In the genomic region with DNA sequence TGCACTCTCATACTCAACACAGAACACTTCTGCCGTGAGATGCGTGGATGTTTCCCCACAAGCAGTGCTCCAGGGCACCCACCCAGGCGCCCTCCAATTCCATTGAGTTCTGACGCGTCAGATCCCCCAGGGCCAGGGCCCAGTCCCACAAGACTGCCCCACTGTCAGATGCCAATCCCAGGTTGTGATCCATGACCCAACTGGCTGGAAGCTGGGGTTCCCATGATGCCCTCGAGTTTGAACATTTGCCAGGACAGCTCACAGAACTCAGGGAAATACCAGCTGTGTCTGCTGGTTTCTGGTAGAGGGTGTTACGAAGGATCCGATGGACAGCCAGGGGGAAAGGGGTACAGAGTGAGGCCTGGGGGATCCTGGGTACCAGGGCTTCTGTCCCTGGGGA, we compare ENCODE assay signal across 2 cellular contexts.
TF ChIP-seq lines count a peak whose summit lies in the region.

No MANE protein-coding gene starts in this region.

TF ChIP-seq in SK-N-SH, 30 proteins besides CTCF, POLR2A, EP300 and RAD21 (continued from another document):
- TF ChIP-seq, protein P1, sequence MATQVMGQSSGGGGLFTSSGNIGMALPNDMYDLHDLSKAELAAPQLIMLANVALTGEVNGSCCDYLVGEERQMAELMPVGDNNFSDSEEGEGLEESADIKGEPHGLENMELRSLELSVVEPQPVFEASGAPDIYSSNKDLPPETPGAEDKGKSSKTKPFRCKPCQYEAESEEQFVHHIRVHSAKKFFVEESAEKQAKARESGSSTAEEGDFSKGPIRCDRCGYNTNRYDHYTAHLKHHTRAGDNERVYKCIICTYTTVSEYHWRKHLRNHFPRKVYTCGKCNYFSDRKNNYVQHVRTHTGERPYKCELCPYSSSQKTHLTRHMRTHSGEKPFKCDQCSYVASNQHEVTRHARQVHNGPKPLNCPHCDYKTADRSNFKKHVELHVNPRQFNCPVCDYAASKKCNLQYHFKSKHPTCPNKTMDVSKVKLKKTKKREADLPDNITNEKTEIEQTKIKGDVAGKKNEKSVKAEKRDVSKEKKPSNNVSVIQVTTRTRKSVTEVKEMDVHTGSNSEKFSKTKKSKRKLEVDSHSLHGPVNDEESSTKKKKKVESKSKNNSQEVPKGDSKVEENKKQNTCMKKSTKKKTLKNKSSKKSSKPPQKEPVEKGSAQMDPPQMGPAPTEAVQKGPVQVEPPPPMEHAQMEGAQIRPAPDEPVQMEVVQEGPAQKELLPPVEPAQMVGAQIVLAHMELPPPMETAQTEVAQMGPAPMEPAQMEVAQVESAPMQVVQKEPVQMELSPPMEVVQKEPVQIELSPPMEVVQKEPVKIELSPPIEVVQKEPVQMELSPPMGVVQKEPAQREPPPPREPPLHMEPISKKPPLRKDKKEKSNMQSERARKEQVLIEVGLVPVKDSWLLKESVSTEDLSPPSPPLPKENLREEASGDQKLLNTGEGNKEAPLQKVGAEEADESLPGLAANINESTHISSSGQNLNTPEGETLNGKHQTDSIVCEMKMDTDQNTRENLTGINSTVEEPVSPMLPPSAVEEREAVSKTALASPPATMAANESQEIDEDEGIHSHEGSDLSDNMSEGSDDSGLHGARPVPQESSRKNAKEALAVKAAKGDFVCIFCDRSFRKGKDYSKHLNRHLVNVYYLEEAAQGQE (IDR thresholded peaks at IDR 0.05; ENCODE audit: low read depth, low read length) = no peak
- TF ChIP-seq, protein P2, sequence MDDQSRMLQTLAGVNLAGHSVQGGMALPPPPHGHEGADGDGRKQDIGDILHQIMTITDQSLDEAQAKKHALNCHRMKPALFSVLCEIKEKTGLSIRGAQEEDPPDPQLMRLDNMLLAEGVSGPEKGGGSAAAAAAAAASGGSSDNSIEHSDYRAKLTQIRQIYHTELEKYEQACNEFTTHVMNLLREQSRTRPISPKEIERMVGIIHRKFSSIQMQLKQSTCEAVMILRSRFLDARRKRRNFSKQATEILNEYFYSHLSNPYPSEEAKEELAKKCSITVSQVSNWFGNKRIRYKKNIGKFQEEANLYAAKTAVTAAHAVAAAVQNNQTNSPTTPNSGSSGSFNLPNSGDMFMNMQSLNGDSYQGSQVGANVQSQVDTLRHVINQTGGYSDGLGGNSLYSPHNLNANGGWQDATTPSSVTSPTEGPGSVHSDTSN (IDR thresholded peaks at IDR 0.05) = no peak
- TF ChIP-seq RXRA (IDR thresholded peaks at IDR 0.05; ENCODE audit: borderline replicate concordance, low read depth) = no peak
- no peak for TF ChIP-seq POLR2AphosphoS5 (IDR thresholded peaks at IDR 0.05; ENCODE audit: low read depth, low read length)
- TF ChIP-seq TEAD4 (IDR thresholded peaks at IDR 0.05; ENCODE audit: borderline replicate concordance, insufficient read depth) = no peak
- TF ChIP-seq, protein P3, sequence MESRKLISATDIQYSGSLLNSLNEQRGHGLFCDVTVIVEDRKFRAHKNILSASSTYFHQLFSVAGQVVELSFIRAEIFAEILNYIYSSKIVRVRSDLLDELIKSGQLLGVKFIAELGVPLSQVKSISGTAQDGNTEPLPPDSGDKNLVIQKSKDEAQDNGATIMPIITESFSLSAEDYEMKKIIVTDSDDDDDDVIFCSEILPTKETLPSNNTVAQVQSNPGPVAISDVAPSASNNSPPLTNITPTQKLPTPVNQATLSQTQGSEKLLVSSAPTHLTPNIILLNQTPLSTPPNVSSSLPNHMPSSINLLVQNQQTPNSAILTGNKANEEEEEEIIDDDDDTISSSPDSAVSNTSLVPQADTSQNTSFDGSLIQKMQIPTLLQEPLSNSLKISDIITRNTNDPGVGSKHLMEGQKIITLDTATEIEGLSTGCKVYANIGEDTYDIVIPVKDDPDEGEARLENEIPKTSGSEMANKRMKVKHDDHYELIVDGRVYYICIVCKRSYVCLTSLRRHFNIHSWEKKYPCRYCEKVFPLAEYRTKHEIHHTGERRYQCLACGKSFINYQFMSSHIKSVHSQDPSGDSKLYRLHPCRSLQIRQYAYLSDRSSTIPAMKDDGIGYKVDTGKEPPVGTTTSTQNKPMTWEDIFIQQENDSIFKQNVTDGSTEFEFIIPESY (IDR thresholded peaks at IDR 0.05; ENCODE audit: borderline replicate concordance, low read depth) = no peak
- no peak for TF ChIP-seq SMC3 (IDR thresholded peaks at IDR 0.05; ENCODE audit: low read depth, low read length)
- no peak for TF ChIP-seq TCF12 (IDR thresholded peaks at IDR 0.05)
TF ChIP-seq in SK-N-SH: peak in this region for 0.

TF ChIP-seq in SK-N-SH treated with all-trans-retinoic acid at 6 μM for 48 hours, 23 proteins besides CTCF, POLR2A, EP300 and RAD21:
- TF ChIP-seq, protein P4, sequence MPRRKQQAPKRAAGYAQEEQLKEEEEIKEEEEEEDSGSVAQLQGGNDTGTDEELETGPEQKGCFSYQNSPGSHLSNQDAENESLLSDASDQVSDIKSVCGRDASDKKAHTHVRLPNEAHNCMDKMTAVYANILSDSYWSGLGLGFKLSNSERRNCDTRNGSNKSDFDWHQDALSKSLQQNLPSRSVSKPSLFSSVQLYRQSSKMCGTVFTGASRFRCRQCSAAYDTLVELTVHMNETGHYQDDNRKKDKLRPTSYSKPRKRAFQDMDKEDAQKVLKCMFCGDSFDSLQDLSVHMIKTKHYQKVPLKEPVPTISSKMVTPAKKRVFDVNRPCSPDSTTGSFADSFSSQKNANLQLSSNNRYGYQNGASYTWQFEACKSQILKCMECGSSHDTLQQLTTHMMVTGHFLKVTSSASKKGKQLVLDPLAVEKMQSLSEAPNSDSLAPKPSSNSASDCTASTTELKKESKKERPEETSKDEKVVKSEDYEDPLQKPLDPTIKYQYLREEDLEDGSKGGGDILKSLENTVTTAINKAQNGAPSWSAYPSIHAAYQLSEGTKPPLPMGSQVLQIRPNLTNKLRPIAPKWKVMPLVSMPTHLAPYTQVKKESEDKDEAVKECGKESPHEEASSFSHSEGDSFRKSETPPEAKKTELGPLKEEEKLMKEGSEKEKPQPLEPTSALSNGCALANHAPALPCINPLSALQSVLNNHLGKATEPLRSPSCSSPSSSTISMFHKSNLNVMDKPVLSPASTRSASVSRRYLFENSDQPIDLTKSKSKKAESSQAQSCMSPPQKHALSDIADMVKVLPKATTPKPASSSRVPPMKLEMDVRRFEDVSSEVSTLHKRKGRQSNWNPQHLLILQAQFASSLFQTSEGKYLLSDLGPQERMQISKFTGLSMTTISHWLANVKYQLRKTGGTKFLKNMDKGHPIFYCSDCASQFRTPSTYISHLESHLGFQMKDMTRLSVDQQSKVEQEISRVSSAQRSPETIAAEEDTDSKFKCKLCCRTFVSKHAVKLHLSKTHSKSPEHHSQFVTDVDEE (CRISPR knock-in tag; IDR thresholded peaks at IDR 0.05) = no peak
- no peak for TF ChIP-seq CSDC2 (CRISPR knock-in tag; IDR thresholded peaks at IDR 0.05)
- no peak for TF ChIP-seq OSR1 (CRISPR knock-in tag; IDR thresholded peaks at IDR 0.05)
- TF ChIP-seq, protein P5, sequence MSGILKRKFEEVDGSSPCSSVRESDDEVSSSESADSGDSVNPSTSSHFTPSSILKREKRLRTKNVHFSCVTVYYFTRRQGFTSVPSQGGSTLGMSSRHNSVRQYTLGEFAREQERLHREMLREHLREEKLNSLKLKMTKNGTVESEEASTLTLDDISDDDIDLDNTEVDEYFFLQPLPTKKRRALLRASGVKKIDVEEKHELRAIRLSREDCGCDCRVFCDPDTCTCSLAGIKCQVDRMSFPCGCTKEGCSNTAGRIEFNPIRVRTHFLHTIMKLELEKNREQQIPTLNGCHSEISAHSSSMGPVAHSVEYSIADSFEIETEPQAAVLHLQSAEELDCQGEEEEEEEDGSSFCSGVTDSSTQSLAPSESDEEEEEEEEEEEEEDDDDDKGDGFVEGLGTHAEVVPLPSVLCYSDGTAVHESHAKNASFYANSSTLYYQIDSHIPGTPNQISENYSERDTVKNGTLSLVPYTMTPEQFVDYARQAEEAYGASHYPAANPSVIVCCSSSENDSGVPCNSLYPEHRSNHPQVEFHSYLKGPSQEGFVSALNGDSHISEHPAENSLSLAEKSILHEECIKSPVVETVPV (CRISPR knock-in tag; IDR thresholded peaks at IDR 0.05) = no peak
- no peak for TF ChIP-seq ISL1 (CRISPR knock-in tag; IDR thresholded peaks at IDR 0.05)
- TF ChIP-seq ARNTL (CRISPR knock-in tag; IDR thresholded peaks at IDR 0.05; ENCODE audit: borderline replicate concordance, low read depth) = no peak
- TF ChIP-seq TCF4 (CRISPR knock-in tag; IDR thresholded peaks at IDR 0.05; ENCODE audit: borderline replicate concordance) = no peak
- no peak for TF ChIP-seq TOX (CRISPR knock-in tag; IDR thresholded peaks at IDR 0.05; ENCODE audit: borderline replicate concordance)
- no peak for TF ChIP-seq ZFP30 (CRISPR knock-in tag; IDR thresholded peaks at IDR 0.05)
- TF ChIP-seq RARB (CRISPR knock-in tag; IDR thresholded peaks at IDR 0.05) = no peak
- TF ChIP-seq, protein P6, sequence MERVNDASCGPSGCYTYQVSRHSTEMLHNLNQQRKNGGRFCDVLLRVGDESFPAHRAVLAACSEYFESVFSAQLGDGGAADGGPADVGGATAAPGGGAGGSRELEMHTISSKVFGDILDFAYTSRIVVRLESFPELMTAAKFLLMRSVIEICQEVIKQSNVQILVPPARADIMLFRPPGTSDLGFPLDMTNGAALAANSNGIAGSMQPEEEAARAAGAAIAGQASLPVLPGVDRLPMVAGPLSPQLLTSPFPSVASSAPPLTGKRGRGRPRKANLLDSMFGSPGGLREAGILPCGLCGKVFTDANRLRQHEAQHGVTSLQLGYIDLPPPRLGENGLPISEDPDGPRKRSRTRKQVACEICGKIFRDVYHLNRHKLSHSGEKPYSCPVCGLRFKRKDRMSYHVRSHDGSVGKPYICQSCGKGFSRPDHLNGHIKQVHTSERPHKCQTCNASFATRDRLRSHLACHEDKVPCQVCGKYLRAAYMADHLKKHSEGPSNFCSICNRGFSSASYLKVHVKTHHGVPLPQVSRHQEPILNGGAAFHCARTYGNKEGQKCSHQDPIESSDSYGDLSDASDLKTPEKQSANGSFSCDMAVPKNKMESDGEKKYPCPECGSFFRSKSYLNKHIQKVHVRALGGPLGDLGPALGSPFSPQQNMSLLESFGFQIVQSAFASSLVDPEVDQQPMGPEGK (CRISPR knock-in tag; IDR thresholded peaks at IDR 0.05; ENCODE audit: borderline replicate concordance) = no peak
- TF ChIP-seq, protein P7, sequence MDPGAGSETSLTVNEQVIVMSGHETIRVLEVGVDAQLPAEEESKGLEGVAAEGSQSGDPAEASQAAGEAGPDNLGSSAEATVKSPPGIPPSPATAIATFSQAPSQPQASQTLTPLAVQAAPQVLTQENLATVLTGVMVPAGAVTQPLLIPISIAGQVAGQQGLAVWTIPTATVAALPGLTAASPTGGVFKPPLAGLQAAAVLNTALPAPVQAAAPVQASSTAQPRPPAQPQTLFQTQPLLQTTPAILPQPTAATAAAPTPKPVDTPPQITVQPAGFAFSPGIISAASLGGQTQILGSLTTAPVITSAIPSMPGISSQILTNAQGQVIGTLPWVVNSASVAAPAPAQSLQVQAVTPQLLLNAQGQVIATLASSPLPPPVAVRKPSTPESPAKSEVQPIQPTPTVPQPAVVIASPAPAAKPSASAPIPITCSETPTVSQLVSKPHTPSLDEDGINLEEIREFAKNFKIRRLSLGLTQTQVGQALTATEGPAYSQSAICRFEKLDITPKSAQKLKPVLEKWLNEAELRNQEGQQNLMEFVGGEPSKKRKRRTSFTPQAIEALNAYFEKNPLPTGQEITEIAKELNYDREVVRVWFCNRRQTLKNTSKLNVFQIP (CRISPR knock-in tag; IDR thresholded peaks at IDR 0.05; ENCODE audit: borderline replicate concordance, low read depth) = no peak
- TF ChIP-seq SNAI2 (CRISPR knock-in tag; IDR thresholded peaks at IDR 0.05) = no peak
- no peak for TF ChIP-seq PPARA (CRISPR knock-in tag; IDR thresholded peaks at IDR 0.05; ENCODE audit: borderline replicate concordance)
- TF ChIP-seq ZFP3 (CRISPR knock-in tag; IDR thresholded peaks at IDR 0.05) = no peak
- no peak for TF ChIP-seq ESRRG (CRISPR knock-in tag; IDR thresholded peaks at IDR 0.05)
- no peak for TF ChIP-seq ZNF8 (CRISPR knock-in tag; IDR thresholded peaks at IDR 0.05)
- no peak for TF ChIP-seq ZC3H10 (CRISPR knock-in tag; IDR thresholded peaks at IDR 0.05)
- TF ChIP-seq GLIS3 (CRISPR knock-in tag; IDR thresholded peaks at IDR 0.05) = no peak
- TF ChIP-seq ZNF70 (CRISPR knock-in tag; IDR thresholded peaks at IDR 0.05) = no peak
